Comparison of ENCODE assay signal across 8 cellular contexts in genomic region chr14:80055912-80056801, GRCh38.
DNase-seq lines count a peak whose midpoint lies in the region; ATAC-seq, FAIRE-seq and TF ChIP-seq lines count a peak whose summit lies in the region.

No MANE protein-coding gene starts in this region.

- H4K20me1 ChIP-seq in PC-9 (ENCODE audit: insufficient read depth) = no peaks in the 10 kb centered on the region

- no TSS peak for BruUV-seq in PC-9 (replicated peaks; lab: Mats Ljungman, UMichigan)

- H3K4me2 ChIP-seq in PC-9 = no peak overlapping the region

- no peaks in the 10 kb centered on the region for H3K4me1 ChIP-seq in PC-9 (replicated peaks; ENCODE audit: insufficient read depth)

- no peak overlapping the region for H3K4me3 ChIP-seq in PC-9

- H3K27ac ChIP-seq in PC-9 = no peak overlapping the region

- peak; percentile 75 for FAIRE-seq in endometrium (lab: Jason Lieb, UNC)

- ATAC-seq in omental fat pad (ENCODE audit: low FRiP score) (no peak), GM19395 (IDR thresholded peaks at IDR 0.05; ENCODE audit: unreplicated experiment) (no peak), HG03045 (IDR thresholded peaks at IDR 0.05; ENCODE audit: unreplicated experiment) (no peak)

- H3K9me2 ChIP-seq in PC-9 (ENCODE audit: insufficient read depth) = no peaks in the 10 kb centered on the region

- intact Hi-C loops in PC-9 (cut with micrococcal nuclease; ENCODE audit: unreplicated experiment) = loop anchor here (1.0 to 10.0 kb wide), 8 partner anchors 33 to 1119 kb away; partner anchors contain the start of gene DIO2

- POLR2A ChIA-PET in PC-9 (lab: Charles Lee; ENCODE audit: unreplicated experiment) = no interaction called here

- CTCF ChIA-PET in PC-9 (lab: Charles Lee) = interaction anchor here (0.6 to 1.1 kb wide), 4 partner anchors 11 to 931 kb away, joined by 3 to 4 read pairs (median 3); no protein-coding TSS in a partner anchor

- H2AFZ ChIP-seq in PC-9 = no peak overlapping the region

- H3K9me3 ChIP-seq in PC-9 (ENCODE audit: insufficient read depth, low read depth) = peaks cover 15% of the 10 kb centered on the region

- no peaks in the 10 kb centered on the region for H3K27me3 ChIP-seq in PC-9 (ENCODE audit: insufficient read depth, low read depth)

- no peaks in the 10 kb centered on the region for H3F3A ChIP-seq in PC-9 (ENCODE audit: insufficient read depth, low read depth)

- no peaks in the 10 kb centered on the region for H3K36me3 ChIP-seq in PC-9 (ENCODE audit: low read depth)

- peak; percentile 82 for TF ChIP-seq CTCF in PC-9 (conservative IDR thresholded peaks at IDR 0.05)
- peak in 1 of 3 donors; percentile 8 for TF ChIP-seq CTCF in omental fat pad (IDR thresholded peaks at IDR 0.05)

- DNase-seq in DMS79 treated with DMSO at 0.1 percent for 48 hours (lab: John Stamatoyannopoulos, UW) (peak; percentile 56), HT-29 (ENCODE audit: low spot score) (peak; percentile 44), PC-9 (peak; percentile 47 to 55), midbrain (lab: John Stamatoyannopoulos, UW) (peak; percentile 63), omental fat pad (ENCODE audit: low spot score) (no peak)

- no peaks in the 10 kb centered on the region for H3K79me2 ChIP-seq in PC-9 (ENCODE audit: low read depth)
